Comparison of ENCODE assay signal across 1 cellular context in the genomic region with DNA sequence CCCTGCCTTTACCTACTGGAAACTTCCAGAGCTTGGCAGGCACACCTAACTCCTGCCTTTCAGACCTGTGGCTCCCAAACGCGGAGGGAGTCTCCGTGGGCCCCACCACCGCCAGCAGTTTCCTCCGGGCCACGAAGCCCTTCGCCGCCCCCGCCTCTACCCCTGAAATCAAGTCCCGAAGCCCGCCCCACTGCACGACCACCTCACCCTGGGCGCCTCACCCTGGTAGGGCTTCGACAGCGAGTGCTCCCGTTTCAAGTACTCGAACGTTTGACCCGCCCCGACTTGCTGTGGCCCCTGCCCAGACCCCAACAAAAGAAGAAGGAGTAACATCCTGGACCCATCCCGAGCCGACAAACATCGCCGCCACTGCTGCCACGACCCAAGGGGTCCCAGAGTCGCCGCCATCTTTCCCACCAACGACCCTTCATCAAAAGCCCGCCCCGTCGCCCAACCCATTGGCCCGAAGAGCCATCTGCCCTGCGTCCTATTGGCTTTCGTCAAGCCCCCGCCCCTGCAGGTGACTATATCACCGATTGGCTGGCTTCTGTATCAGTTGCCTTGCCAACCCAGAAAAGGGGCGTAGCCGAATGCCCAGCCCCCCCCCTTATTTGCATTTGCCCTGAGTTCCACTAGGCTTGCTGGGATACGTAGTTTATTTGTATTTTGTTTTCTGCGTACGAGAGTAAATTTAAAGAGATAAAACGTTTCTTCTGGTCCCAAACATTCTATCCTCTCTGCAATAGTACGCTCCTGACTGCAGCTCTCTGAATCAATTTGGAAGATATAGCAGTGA.
TF ChIP-seq lines count a peak whose summit lies in the region.

A gene with protein sequence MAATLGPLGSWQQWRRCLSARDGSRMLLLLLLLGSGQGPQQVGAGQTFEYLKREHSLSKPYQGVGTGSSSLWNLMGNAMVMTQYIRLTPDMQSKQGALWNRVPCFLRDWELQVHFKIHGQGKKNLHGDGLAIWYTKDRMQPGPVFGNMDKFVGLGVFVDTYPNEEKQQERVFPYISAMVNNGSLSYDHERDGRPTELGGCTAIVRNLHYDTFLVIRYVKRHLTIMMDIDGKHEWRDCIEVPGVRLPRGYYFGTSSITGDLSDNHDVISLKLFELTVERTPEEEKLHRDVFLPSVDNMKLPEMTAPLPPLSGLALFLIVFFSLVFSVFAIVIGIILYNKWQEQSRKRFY (minus strand): TSS at position 432 of the 796 bp plus-strand sequence. CDS start 24 bp downstream, at position 408.

TF ChIP-seq in K562, 482 proteins besides CTCF, POLR2A, EP300 and RAD21 (continued from another document and continues in another):
- TF ChIP-seq, protein P1, sequence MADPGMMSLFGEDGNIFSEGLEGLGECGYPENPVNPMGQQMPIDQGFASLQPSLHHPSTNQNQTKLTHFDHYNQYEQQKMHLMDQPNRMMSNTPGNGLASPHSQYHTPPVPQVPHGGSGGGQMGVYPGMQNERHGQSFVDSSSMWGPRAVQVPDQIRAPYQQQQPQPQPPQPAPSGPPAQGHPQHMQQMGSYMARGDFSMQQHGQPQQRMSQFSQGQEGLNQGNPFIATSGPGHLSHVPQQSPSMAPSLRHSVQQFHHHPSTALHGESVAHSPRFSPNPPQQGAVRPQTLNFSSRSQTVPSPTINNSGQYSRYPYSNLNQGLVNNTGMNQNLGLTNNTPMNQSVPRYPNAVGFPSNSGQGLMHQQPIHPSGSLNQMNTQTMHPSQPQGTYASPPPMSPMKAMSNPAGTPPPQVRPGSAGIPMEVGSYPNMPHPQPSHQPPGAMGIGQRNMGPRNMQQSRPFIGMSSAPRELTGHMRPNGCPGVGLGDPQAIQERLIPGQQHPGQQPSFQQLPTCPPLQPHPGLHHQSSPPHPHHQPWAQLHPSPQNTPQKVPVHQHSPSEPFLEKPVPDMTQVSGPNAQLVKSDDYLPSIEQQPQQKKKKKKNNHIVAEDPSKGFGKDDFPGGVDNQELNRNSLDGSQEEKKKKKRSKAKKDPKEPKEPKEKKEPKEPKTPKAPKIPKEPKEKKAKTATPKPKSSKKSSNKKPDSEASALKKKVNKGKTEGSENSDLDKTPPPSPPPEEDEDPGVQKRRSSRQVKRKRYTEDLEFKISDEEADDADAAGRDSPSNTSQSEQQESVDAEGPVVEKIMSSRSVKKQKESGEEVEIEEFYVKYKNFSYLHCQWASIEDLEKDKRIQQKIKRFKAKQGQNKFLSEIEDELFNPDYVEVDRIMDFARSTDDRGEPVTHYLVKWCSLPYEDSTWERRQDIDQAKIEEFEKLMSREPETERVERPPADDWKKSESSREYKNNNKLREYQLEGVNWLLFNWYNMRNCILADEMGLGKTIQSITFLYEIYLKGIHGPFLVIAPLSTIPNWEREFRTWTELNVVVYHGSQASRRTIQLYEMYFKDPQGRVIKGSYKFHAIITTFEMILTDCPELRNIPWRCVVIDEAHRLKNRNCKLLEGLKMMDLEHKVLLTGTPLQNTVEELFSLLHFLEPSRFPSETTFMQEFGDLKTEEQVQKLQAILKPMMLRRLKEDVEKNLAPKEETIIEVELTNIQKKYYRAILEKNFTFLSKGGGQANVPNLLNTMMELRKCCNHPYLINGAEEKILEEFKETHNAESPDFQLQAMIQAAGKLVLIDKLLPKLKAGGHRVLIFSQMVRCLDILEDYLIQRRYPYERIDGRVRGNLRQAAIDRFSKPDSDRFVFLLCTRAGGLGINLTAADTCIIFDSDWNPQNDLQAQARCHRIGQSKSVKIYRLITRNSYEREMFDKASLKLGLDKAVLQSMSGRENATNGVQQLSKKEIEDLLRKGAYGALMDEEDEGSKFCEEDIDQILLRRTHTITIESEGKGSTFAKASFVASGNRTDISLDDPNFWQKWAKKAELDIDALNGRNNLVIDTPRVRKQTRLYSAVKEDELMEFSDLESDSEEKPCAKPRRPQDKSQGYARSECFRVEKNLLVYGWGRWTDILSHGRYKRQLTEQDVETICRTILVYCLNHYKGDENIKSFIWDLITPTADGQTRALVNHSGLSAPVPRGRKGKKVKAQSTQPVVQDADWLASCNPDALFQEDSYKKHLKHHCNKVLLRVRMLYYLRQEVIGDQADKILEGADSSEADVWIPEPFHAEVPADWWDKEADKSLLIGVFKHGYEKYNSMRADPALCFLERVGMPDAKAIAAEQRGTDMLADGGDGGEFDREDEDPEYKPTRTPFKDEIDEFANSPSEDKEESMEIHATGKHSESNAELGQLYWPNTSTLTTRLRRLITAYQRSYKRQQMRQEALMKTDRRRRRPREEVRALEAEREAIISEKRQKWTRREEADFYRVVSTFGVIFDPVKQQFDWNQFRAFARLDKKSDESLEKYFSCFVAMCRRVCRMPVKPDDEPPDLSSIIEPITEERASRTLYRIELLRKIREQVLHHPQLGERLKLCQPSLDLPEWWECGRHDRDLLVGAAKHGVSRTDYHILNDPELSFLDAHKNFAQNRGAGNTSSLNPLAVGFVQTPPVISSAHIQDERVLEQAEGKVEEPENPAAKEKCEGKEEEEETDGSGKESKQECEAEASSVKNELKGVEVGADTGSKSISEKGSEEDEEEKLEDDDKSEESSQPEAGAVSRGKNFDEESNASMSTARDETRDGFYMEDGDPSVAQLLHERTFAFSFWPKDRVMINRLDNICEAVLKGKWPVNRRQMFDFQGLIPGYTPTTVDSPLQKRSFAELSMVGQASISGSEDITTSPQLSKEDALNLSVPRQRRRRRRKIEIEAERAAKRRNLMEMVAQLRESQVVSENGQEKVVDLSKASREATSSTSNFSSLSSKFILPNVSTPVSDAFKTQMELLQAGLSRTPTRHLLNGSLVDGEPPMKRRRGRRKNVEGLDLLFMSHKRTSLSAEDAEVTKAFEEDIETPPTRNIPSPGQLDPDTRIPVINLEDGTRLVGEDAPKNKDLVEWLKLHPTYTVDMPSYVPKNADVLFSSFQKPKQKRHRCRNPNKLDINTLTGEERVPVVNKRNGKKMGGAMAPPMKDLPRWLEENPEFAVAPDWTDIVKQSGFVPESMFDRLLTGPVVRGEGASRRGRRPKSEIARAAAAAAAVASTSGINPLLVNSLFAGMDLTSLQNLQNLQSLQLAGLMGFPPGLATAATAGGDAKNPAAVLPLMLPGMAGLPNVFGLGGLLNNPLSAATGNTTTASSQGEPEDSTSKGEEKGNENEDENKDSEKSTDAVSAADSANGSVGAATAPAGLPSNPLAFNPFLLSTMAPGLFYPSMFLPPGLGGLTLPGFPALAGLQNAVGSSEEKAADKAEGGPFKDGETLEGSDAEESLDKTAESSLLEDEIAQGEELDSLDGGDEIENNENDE (IDR thresholded peaks at IDR 0.05; ENCODE audit: low read depth, low read length): no peak
- TF ChIP-seq, protein P2, sequence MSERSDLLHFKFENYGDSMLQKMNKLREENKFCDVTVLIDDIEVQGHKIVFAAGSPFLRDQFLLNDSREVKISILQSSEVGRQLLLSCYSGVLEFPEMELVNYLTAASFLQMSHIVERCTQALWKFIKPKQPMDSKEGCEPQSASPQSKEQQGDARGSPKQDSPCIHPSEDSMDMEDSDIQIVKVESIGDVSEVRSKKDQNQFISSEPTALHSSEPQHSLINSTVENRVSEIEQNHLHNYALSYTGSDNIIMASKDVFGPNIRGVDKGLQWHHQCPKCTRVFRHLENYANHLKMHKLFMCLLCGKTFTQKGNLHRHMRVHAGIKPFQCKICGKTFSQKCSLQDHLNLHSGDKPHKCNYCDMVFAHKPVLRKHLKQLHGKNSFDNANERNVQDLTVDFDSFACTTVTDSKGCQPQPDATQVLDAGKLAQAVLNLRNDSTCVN (CRISPR knock-in tag; IDR thresholded peaks at IDR 0.05): no peak
- TF ChIP-seq RFX1 (IDR thresholded peaks at IDR 0.05): peak; percentile 97
- TF ChIP-seq, protein P3, sequence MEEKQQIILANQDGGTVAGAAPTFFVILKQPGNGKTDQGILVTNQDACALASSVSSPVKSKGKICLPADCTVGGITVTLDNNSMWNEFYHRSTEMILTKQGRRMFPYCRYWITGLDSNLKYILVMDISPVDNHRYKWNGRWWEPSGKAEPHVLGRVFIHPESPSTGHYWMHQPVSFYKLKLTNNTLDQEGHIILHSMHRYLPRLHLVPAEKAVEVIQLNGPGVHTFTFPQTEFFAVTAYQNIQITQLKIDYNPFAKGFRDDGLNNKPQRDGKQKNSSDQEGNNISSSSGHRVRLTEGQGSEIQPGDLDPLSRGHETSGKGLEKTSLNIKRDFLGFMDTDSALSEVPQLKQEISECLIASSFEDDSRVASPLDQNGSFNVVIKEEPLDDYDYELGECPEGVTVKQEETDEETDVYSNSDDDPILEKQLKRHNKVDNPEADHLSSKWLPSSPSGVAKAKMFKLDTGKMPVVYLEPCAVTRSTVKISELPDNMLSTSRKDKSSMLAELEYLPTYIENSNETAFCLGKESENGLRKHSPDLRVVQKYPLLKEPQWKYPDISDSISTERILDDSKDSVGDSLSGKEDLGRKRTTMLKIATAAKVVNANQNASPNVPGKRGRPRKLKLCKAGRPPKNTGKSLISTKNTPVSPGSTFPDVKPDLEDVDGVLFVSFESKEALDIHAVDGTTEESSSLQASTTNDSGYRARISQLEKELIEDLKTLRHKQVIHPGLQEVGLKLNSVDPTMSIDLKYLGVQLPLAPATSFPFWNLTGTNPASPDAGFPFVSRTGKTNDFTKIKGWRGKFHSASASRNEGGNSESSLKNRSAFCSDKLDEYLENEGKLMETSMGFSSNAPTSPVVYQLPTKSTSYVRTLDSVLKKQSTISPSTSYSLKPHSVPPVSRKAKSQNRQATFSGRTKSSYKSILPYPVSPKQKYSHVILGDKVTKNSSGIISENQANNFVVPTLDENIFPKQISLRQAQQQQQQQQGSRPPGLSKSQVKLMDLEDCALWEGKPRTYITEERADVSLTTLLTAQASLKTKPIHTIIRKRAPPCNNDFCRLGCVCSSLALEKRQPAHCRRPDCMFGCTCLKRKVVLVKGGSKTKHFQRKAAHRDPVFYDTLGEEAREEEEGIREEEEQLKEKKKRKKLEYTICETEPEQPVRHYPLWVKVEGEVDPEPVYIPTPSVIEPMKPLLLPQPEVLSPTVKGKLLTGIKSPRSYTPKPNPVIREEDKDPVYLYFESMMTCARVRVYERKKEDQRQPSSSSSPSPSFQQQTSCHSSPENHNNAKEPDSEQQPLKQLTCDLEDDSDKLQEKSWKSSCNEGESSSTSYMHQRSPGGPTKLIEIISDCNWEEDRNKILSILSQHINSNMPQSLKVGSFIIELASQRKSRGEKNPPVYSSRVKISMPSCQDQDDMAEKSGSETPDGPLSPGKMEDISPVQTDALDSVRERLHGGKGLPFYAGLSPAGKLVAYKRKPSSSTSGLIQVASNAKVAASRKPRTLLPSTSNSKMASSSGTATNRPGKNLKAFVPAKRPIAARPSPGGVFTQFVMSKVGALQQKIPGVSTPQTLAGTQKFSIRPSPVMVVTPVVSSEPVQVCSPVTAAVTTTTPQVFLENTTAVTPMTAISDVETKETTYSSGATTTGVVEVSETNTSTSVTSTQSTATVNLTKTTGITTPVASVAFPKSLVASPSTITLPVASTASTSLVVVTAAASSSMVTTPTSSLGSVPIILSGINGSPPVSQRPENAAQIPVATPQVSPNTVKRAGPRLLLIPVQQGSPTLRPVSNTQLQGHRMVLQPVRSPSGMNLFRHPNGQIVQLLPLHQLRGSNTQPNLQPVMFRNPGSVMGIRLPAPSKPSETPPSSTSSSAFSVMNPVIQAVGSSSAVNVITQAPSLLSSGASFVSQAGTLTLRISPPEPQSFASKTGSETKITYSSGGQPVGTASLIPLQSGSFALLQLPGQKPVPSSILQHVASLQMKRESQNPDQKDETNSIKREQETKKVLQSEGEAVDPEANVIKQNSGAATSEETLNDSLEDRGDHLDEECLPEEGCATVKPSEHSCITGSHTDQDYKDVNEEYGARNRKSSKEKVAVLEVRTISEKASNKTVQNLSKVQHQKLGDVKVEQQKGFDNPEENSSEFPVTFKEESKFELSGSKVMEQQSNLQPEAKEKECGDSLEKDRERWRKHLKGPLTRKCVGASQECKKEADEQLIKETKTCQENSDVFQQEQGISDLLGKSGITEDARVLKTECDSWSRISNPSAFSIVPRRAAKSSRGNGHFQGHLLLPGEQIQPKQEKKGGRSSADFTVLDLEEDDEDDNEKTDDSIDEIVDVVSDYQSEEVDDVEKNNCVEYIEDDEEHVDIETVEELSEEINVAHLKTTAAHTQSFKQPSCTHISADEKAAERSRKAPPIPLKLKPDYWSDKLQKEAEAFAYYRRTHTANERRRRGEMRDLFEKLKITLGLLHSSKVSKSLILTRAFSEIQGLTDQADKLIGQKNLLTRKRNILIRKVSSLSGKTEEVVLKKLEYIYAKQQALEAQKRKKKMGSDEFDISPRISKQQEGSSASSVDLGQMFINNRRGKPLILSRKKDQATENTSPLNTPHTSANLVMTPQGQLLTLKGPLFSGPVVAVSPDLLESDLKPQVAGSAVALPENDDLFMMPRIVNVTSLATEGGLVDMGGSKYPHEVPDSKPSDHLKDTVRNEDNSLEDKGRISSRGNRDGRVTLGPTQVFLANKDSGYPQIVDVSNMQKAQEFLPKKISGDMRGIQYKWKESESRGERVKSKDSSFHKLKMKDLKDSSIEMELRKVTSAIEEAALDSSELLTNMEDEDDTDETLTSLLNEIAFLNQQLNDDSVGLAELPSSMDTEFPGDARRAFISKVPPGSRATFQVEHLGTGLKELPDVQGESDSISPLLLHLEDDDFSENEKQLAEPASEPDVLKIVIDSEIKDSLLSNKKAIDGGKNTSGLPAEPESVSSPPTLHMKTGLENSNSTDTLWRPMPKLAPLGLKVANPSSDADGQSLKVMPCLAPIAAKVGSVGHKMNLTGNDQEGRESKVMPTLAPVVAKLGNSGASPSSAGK (IDR thresholded peaks at IDR 0.05): no peak
- TF ChIP-seq BMI1 (IDR thresholded peaks at IDR 0.05; ENCODE audit: low read length): peak; percentile 83
- TF ChIP-seq ZNF224 (CRISPR knock-in tag; IDR thresholded peaks at IDR 0.05): no peak
- no peak for TF ChIP-seq ZNF24 (IDR thresholded peaks at IDR 0.05)
- no peak for TF ChIP-seq ZNF184 (CRISPR knock-in tag; IDR thresholded peaks at IDR 0.05)
- peak; percentile 43; the same call in 1 of the 2 replicates for TF ChIP-seq EP400 (IDR thresholded peaks at IDR 0.05)
- TF ChIP-seq POLR2B (IDR thresholded peaks at IDR 0.05; ENCODE audit: low read depth, partially characterized antibody): peak; percentile 58
- no peak for TF ChIP-seq ZNF134 (CRISPR knock-in tag; conservative IDR thresholded peaks at IDR 0.05)
- no peak for TF ChIP-seq DACH1 (IDR thresholded peaks at IDR 0.05; ENCODE audit: partially characterized antibody)
- no peak for TF ChIP-seq BACH1 (tag; IDR thresholded peaks at IDR 0.05)
- peak; percentile 60 for TF ChIP-seq TBP (optimal IDR thresholded peaks at IDR 0.05; ENCODE audit: low read depth, low read length)
- TF ChIP-seq HOXB6 (CRISPR knock-in tag; IDR thresholded peaks at IDR 0.05; ENCODE audit: borderline replicate concordance): no peak
- TF ChIP-seq, protein P4, sequence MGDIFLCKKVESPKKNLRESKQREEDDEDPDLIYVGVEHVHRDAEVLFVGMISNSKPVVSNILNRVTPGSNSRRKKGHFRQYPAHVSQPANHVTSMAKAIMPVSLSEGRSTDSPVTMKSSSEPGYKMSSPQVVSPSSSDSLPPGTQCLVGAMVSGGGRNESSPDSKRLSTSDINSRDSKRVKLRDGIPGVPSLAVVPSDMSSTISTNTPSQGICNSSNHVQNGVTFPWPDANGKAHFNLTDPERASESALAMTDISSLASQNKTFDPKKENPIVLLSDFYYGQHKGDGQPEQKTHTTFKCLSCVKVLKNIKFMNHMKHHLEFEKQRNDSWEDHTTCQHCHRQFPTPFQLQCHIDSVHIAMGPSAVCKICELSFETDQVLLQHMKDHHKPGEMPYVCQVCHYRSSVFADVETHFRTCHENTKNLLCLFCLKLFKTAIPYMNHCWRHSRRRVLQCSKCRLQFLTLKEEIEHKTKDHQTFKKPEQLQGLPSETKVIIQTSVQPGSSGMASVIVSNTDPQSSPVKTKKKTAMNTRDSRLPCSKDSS (IDR thresholded peaks at IDR 0.05; ENCODE audit: low read depth, partially characterized antibody): no peak
- no peak for TF ChIP-seq GATAD2A (IDR thresholded peaks at IDR 0.05)
- no peak for TF ChIP-seq ZNF3 (CRISPR knock-in tag; IDR thresholded peaks at IDR 0.05)
- no peak for TF ChIP-seq MCM5 (IDR thresholded peaks at IDR 0.05; ENCODE audit: low read depth)
- 0 out of 2 replicates have a peak, but pooled peaks have one; percentile 27 for TF ChIP-seq ETV5 (CRISPR knock-in tag; IDR thresholded peaks at IDR 0.05; ENCODE audit: low read depth)
- no peak for TF ChIP-seq HMG20A (CRISPR knock-in tag; conservative IDR thresholded peaks at IDR 0.05)
- TF ChIP-seq ZNF263 (CRISPR knock-in tag; IDR thresholded peaks at IDR 0.05; ENCODE audit: borderline replicate concordance): peak; percentile 65; the same call in 1 of the 2 replicates
- TF ChIP-seq RAD51 (IDR thresholded peaks at IDR 0.05; ENCODE audit: borderline replicate concordance, low read depth): no peak
